ENCODE assay signal across 1 cellular context in genomic region chr3:25171118-25171912, GRCh38.
A peak's percentile ranks its signal among the peaks of the same experiment; 100 is the strongest.
TF ChIP-seq lines count a peak whose summit lies in the region.

No MANE protein-coding gene starts in this region.

TF ChIP-seq in SK-N-SH, 30 proteins besides CTCF, POLR2A, EP300 and RAD21 (continued from another document):
- TF ChIP-seq USF1 (IDR thresholded peaks at IDR 0.05; ENCODE audit: borderline replicate concordance, low read depth), result no peak
- no peak for TF ChIP-seq GABPA (IDR thresholded peaks at IDR 0.05; ENCODE audit: low read depth)
- 0 out of 2 replicates have a peak, but pooled peaks have one; percentile 7 for TF ChIP-seq GATA2 (CRISPR knock-in tag; IDR thresholded peaks at IDR 0.05)
- no peak for TF ChIP-seq TCF12 (IDR thresholded peaks at IDR 0.05)
- TF ChIP-seq MXI1 (IDR thresholded peaks at IDR 0.05; ENCODE audit: low read depth, low read length), result peak; percentile 18; the same call in 1 of the 2 replicates
- TF ChIP-seq CHD2 (IDR thresholded peaks at IDR 0.05; ENCODE audit: low read length, partially characterized antibody), result peak; percentile 50
- no peak for TF ChIP-seq POLR2AphosphoS5 (IDR thresholded peaks at IDR 0.05; ENCODE audit: low read depth, low read length)
- no peak for TF ChIP-seq ELF1 (IDR thresholded peaks at IDR 0.05)
- no peak for TF ChIP-seq USF2 (IDR thresholded peaks at IDR 0.05; ENCODE audit: borderline replicate concordance, low read depth, low read length)
- no peak for TF ChIP-seq TAF1 (IDR thresholded peaks at IDR 0.05; ENCODE audit: borderline replicate concordance, low read depth, low read length)
- no peak for TF ChIP-seq MEF2A (IDR thresholded peaks at IDR 0.05; ENCODE audit: borderline replicate concordance, low read depth)
- TF ChIP-seq RFX5 (IDR thresholded peaks at IDR 0.05; ENCODE audit: low read length), result 0 out of 2 replicates have a peak, but pooled peaks have one; percentile 30
- no peak for TF ChIP-seq SIN3A (IDR thresholded peaks at IDR 0.05; ENCODE audit: borderline replicate concordance, low read depth, low read length)
- no peak for TF ChIP-seq JUND (IDR thresholded peaks at IDR 0.05)
- no peak for TF ChIP-seq MAX (IDR thresholded peaks at IDR 0.05; ENCODE audit: low read depth)
- no peak for TF ChIP-seq REST (IDR thresholded peaks at IDR 0.05; ENCODE audit: low read depth, low read length)
- no peak for TF ChIP-seq NRF1 (IDR thresholded peaks at IDR 0.05; ENCODE audit: low read depth, low read length)
- TF ChIP-seq NFIC (IDR thresholded peaks at IDR 0.05; ENCODE audit: borderline replicate concordance), result no peak
- TF ChIP-seq IRF3 (IDR thresholded peaks at IDR 0.05; ENCODE audit: low read depth, low read length), result no peak
